10 cellular contexts compared by ENCODE assay signal in the genomic region with DNA sequence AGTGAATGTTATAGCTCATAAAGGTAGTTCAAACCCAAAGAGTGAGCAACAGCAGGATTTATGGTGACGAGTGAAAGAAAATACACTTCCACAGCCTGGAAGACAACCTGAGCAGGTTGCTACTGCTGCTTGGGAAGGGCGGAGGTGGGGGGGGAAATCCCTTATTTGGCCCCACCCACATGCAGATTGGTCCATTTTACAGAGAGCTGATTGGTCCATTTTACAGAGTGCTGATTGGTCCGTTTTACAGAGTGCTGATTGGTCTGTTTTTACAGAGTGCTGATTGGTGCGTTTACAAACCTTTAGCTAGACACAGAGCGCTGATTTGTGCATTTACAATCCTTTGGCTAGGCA. TPM values are rescaled to one million over a fixed set of nuclear protein-coding genes. Genes with fewer than 3 reads are reported as not detected.
DNase-seq lines count a peak whose midpoint lies in the region; ATAC-seq, FAIRE-seq and TF ChIP-seq lines count a peak whose summit lies in the region.
"Not testable (repeated sequence)": the region's sequence is repeated elsewhere in the genome, so short reads cannot be mapped to it uniquely, and the experiment has no call there.
"Had no signal": no experiment of that assay in that cellular context is flagged by ENCODE, and none has a peak within 500 bp of the region (broad histone marks: within the 10 kb centered on the region; RNA-seq: fewer than 3 reads in every experiment).

No MANE protein-coding gene starts in this region.

- H4K20me1 ChIP-seq in endothelial cell of umbilical vein (replicated peaks; ENCODE audit: control insufficient read depth, extremely low read depth, insufficient read depth, low read length) = not testable (repeated sequence)

- peak overlapping the region; percentile 22 to 79 (median 63) for H3K4me3 Mint-ChIP-seq in CD8-positive, alpha-beta memory T cell
- peak overlapping the region; percentile 67 for H3K4me3 Mint-ChIP-seq in T-helper 17 cell
- H3K4me3 Mint-ChIP-seq in activated CD8-positive, alpha-beta T cell treated with anti-CD3 and anti-CD28 coated beads, Interleukin-2, amount 10 ng/mL, durations not matched to agents 7 days and 5 days = peak overlapping the region; percentile 46
- H3K4me3 Mint-ChIP-seq in activated naive CD4-positive, alpha-beta T cell treated with anti-CD3 and anti-CD28 coated beads, Interleukin-2, amount 50 U/mL, for 24 hours = peak overlapping the region; percentile 77
- H3K4me3 Mint-ChIP-seq in naive thymus-derived CD8-positive, alpha-beta T cell = peak overlapping the region; percentile 50 to 91 (median 76)
- H3K4me3 Mint-ChIP-seq in stimulated activated naive CD8-positive, alpha-beta T cell treated with anti-CD3 and anti-CD28 coated beads, Interleukin-15, Interleukin-2, amounts not matched to agents 100 ng/mL and 50 ng/mL, for 24 hours = peak overlapping the region; percentile 62

- not testable (repeated sequence) for H3K27ac ChIP-seq in CD8-positive, alpha-beta memory T cell (ENCODE audit: low read depth, low read length); endothelial cell of umbilical vein (ENCODE audit: insufficient read depth, low read depth, low read length)

- H3K9me3 Mint-ChIP-seq in CD8-positive, alpha-beta memory T cell; activated CD8-positive, alpha-beta T cell treated with anti-CD3 and anti-CD28 coated beads, Interleukin-2, amount 10 ng/mL, durations not matched to agents 7 days and 5 days (ENCODE audit: insufficient read depth); activated naive CD4-positive, alpha-beta T cell treated with anti-CD3 and anti-CD28 coated beads, Interleukin-2, amount 50 U/mL, for 24 hours; naive thymus-derived CD8-positive, alpha-beta T cell; stimulated activated naive CD8-positive, alpha-beta T cell treated with anti-CD3 and anti-CD28 coated beads, Interleukin-15, Interleukin-2, amounts not matched to agents 100 ng/mL and 50 ng/mL, for 24 hours: not testable (repeated sequence)

- not testable (repeated sequence) for H3K27me3 Mint-ChIP-seq in CD8-positive, alpha-beta memory T cell; T-helper 17 cell; activated CD8-positive, alpha-beta T cell treated with anti-CD3 and anti-CD28 coated beads, Interleukin-2, amount 10 ng/mL, durations not matched to agents 7 days and 5 days (ENCODE audit: low read depth); activated naive CD4-positive, alpha-beta T cell treated with anti-CD3 and anti-CD28 coated beads, Interleukin-2, amount 50 U/mL, for 24 hours; naive thymus-derived CD8-positive, alpha-beta T cell; stimulated activated naive CD8-positive, alpha-beta T cell treated with anti-CD3 and anti-CD28 coated beads, Interleukin-15, Interleukin-2, amounts not matched to agents 100 ng/mL and 50 ng/mL, for 24 hours

- not testable (repeated sequence) for H2AFZ ChIP-seq in endothelial cell of umbilical vein (ENCODE audit: low read depth, low read length)

- H3K27me3 ChIP-seq in CD8-positive, alpha-beta memory T cell (ENCODE audit: insufficient read depth, low read length, poor library complexity, severe bottlenecking); endothelial cell of umbilical vein (ENCODE audit: control insufficient read depth in 2 of 2, insufficient read depth in 2 of 2, low read length in 2 of 2): not testable (repeated sequence)

- H3K4me2 ChIP-seq in endothelial cell of umbilical vein (ENCODE audit: insufficient read depth, low read length) = not testable (repeated sequence)

- peaks cover 16 to 30% (median 25%) of the 10 kb centered on the region in 3 donors for H3K4me1 Mint-ChIP-seq in CD8-positive, alpha-beta memory T cell
- peaks cover 13% of the 10 kb centered on the region for H3K4me1 Mint-ChIP-seq in T-helper 17 cell
- peaks cover 32% of the 10 kb centered on the region for H3K4me1 Mint-ChIP-seq in activated CD8-positive, alpha-beta T cell treated with anti-CD3 and anti-CD28 coated beads, Interleukin-2, amount 10 ng/mL, durations not matched to agents 7 days and 5 days (ENCODE audit: low read depth)
- peaks cover 27% of the 10 kb centered on the region for H3K4me1 Mint-ChIP-seq in activated naive CD4-positive, alpha-beta T cell treated with anti-CD3 and anti-CD28 coated beads, Interleukin-2, amount 50 U/mL, for 24 hours
- peaks cover 17 to 26% (median 22%) of the 10 kb centered on the region in 4 donors for H3K4me1 Mint-ChIP-seq in naive thymus-derived CD8-positive, alpha-beta T cell
- H3K4me1 Mint-ChIP-seq in stimulated activated naive CD8-positive, alpha-beta T cell treated with anti-CD3 and anti-CD28 coated beads, Interleukin-15, Interleukin-2, amounts not matched to agents 100 ng/mL and 50 ng/mL, for 24 hours (ENCODE audit: low read depth) = peaks cover 23% of the 10 kb centered on the region

- H3K36me3 Mint-ChIP-seq in CD8-positive, alpha-beta memory T cell; T-helper 17 cell (ENCODE audit: low read depth); activated CD8-positive, alpha-beta T cell treated with anti-CD3 and anti-CD28 coated beads, Interleukin-2, amount 10 ng/mL, durations not matched to agents 7 days and 5 days (ENCODE audit: low read depth); activated naive CD4-positive, alpha-beta T cell treated with anti-CD3 and anti-CD28 coated beads, Interleukin-2, amount 50 U/mL, for 24 hours; naive thymus-derived CD8-positive, alpha-beta T cell; stimulated activated naive CD8-positive, alpha-beta T cell treated with anti-CD3 and anti-CD28 coated beads, Interleukin-15, Interleukin-2, amounts not matched to agents 100 ng/mL and 50 ng/mL, for 24 hours (ENCODE audit: low read depth): not testable (repeated sequence)

- H3K4me1 ChIP-seq in CD8-positive, alpha-beta memory T cell (ENCODE audit: insufficient read depth, low read length); endothelial cell of umbilical vein (ENCODE audit: control insufficient read depth, extremely low read depth, insufficient read depth, low read length): not testable (repeated sequence)

- not testable (repeated sequence) for ATAC-seq in T-helper 17 cell; activated CD8-positive, alpha-beta T cell treated with anti-CD3 and anti-CD28 coated beads, Interleukin-2, amount 10 ng/mL, durations not matched to agents 7 days and 5 days; naive thymus-derived CD8-positive, alpha-beta T cell

- CTCF ChIA-PET in CD8-positive, alpha-beta memory T cell (lab: Charles Lee) = interaction anchor here (1.2 to 1.6 kb wide), 2 partner anchors 20 to 27 kb away, joined by 3 to 4 read pairs; no protein-coding TSS in a partner anchor
- CTCF ChIA-PET in activated CD8-positive, alpha-beta T cell treated with anti-CD3 and anti-CD28 coated beads, Interleukin-2, amount 10 ng/mL, durations not matched to agents 7 days and 5 days (lab: Charles Lee) = interaction anchor here (0.9 to 2.3 kb wide), 6 partner anchors 21 to 360 kb away, joined by 3 to 10 read pairs (median 4); no protein-coding TSS in a partner anchor
- CTCF ChIA-PET in endothelial cell of umbilical vein (lab: Charles Lee) = interaction anchor here (0.7 to 1.0 kb wide), 3 partner anchors 30 to 315 kb away, joined by 3 read pairs; a partner anchor contains a TSS

- H3K27ac Mint-ChIP-seq in CD8-positive, alpha-beta memory T cell = peak overlapping the region in 7 of 8 donors; percentile 30 to 66 (median 54)
- peak overlapping the region; percentile 45 for H3K27ac Mint-ChIP-seq in T-helper 17 cell
- peak overlapping the region; percentile 83 for H3K27ac Mint-ChIP-seq in activated CD8-positive, alpha-beta T cell treated with anti-CD3 and anti-CD28 coated beads, Interleukin-2, amount 10 ng/mL, durations not matched to agents 7 days and 5 days
- not testable (repeated sequence) for H3K27ac Mint-ChIP-seq in activated naive CD4-positive, alpha-beta T cell treated with anti-CD3 and anti-CD28 coated beads, Interleukin-2, amount 50 U/mL, for 24 hours; stimulated activated naive CD8-positive, alpha-beta T cell treated with anti-CD3 and anti-CD28 coated beads, Interleukin-15, Interleukin-2, amounts not matched to agents 100 ng/mL and 50 ng/mL, for 24 hours
- peak overlapping the region in 7 of 10 donors; percentile 22 to 93 (median 84) for H3K27ac Mint-ChIP-seq in naive thymus-derived CD8-positive, alpha-beta T cell

- not testable (repeated sequence) for H3K9me1 ChIP-seq in endothelial cell of umbilical vein (replicated peaks; ENCODE audit: control insufficient read depth, extremely low read depth, insufficient read depth, low read length)

- H3K79me2 ChIP-seq in endothelial cell of umbilical vein (ENCODE audit: control insufficient read depth, insufficient read depth, low read length) = not testable (repeated sequence)

- not testable (repeated sequence) for DNase-seq in CD8-positive, alpha-beta memory T cell; T-helper 17 cell; activated CD8-positive, alpha-beta T cell treated with anti-CD3 and anti-CD28 coated beads, Interleukin-2, amount 10 ng/mL, durations not matched to agents 7 days and 5 days; naive thymus-derived CD8-positive, alpha-beta T cell
- peak; percentile 0 for DNase-seq in endothelial cell of umbilical vein (ENCODE audit: low read depth, low spot score)

- not testable (repeated sequence) for H3K9me3 ChIP-seq in CD8-positive, alpha-beta memory T cell (ENCODE audit: low read length); T-helper 17 cell (ENCODE audit: control insufficient read depth, low read length, poor library complexity, severe bottlenecking); endothelial cell of umbilical vein (replicated peaks; ENCODE audit: control insufficient read depth, insufficient read depth, low read length)

- not testable (repeated sequence) for H3K36me3 ChIP-seq in CD8-positive, alpha-beta memory T cell (ENCODE audit: insufficient read depth, low read length); endothelial cell of umbilical vein (ENCODE audit: control insufficient read depth in 2 of 2, extremely low read depth in 1 of 2, insufficient read depth in 2 of 2, low read length in 2 of 2)

- not testable (repeated sequence) for FAIRE-seq in endothelial cell of umbilical vein (lab: Jason Lieb, UNC)

- intact Hi-C loops in endothelial cell of umbilical vein (cut with micrococcal nuclease) = loop anchor here (5.0 kb wide), 1 partner anchor 92 kb away; a partner anchor contains a TSS

- not testable (repeated sequence) for TF ChIP-seq CTCF in endothelial cell of umbilical vein (IDR thresholded peaks at IDR 0.05; ENCODE audit: extremely low read depth in 1 of 2, insufficient read depth in 1 of 2, low read depth in 1 of 2, low read length in 2 of 2)

- not testable (repeated sequence) for TF ChIP-seq POLR2A in endothelial cell of umbilical vein (IDR thresholded peaks at IDR 0.05; ENCODE audit: low read depth, low read length)

- not testable (repeated sequence) for BruUV-seq in endothelial cell of umbilical vein (replicated peaks; lab: Mats Ljungman, UMichigan)

- not testable (repeated sequence) for H3K4me3 ChIP-seq in CD8-positive, alpha-beta memory T cell (ENCODE audit: low read length); endothelial cell of umbilical vein (replicated peaks in 1 of 3; ENCODE audit: insufficient read depth in 1 of 3, low read depth in 1 of 3, low read length in 3 of 3)

- H3K9ac ChIP-seq in endothelial cell of umbilical vein (replicated peaks; ENCODE audit: extremely low read depth, insufficient read depth, low read length) = not testable (repeated sequence)

- POLR2A ChIA-PET in CD8-positive, alpha-beta memory T cell (lab: Charles Lee) = interaction anchor here (0.5 kb wide), 1 partner anchor 102 kb away, joined by 4 read pairs; no protein-coding TSS in a partner anchor
- POLR2A ChIA-PET in activated CD8-positive, alpha-beta T cell treated with anti-CD3 and anti-CD28 coated beads, Interleukin-2, amount 10 ng/mL, durations not matched to agents 7 days and 5 days (lab: Charles Lee) = interaction anchor here (2.1 kb wide), 1 partner anchor 13 kb away, joined by 5 read pairs; a partner anchor contains a TSS
- POLR2A ChIA-PET in endothelial cell of umbilical vein (lab: Charles Lee); naive thymus-derived CD8-positive, alpha-beta T cell (lab: Charles Lee): not testable (repeated sequence)

- dilution Hi-C loops in endothelial cell of umbilical vein (cut with MboI; ENCODE audit: extremely low pct_ligation_motif_present, low sequenced_read_pairs) = not testable (repeated sequence)

RNA-seq across cellular contexts. Expression of a gene that starts 2.1 kb away (rescaled TPM):
- total RNA-seq in CD8-positive, alpha-beta memory T cell = 1 to 10 TPM; 2.7 to 3.1 TPM
- polyA plus RNA-seq in CD8-positive, alpha-beta memory T cell = 2.6 TPM
- total RNA-seq in T-helper 17 cell (100 to 1,000 TPM in 1 of 2 donors, 10 to 100 TPM in 1; 44.0 to 117 TPM), endothelial cell of umbilical vein (12.0 and 21.5 TPM in 2 replicates)
- total RNA-seq in activated CD8-positive, alpha-beta T cell treated with anti-CD3 and anti-CD28 coated beads, Interleukin-2, amount 10 ng/mL, durations not matched to agents 7 days and 5 days = 10 to 100 TPM; 18.2 to 19.3 TPM
- polyA plus RNA-seq in endothelial cell of umbilical vein = 23.6 and 27.1 TPM in 2 replicates
- polyA plus RNA-seq in endothelial cell of umbilical vein (2011; cell fraction: cytosol; rRNA removed) = 7.7 and 11.7 TPM in 2 replicates
- polyA plus RNA-seq in endothelial cell of umbilical vein (2011; cell fraction: nucleus; rRNA removed) = 110 and 171 TPM in 2 replicates
- polyA plus RNA-seq in endothelial cell of umbilical vein (2012) = 13.3 and 25.1 TPM in 2 replicates
- polyA minus RNA-seq in endothelial cell of umbilical vein = 13.5 and 14.5 TPM in 2 replicates
- not detected for polyA minus RNA-seq in endothelial cell of umbilical vein (2011; cell fraction: cytosol; rRNA and poly(A)+ RNA removed)
- polyA minus RNA-seq in endothelial cell of umbilical vein (2011; cell fraction: nucleus; rRNA and poly(A)+ RNA removed) = 8.7 and 9.2 TPM in 2 replicates
- 10 to 100 TPM; 70.7 to 75.9 TPM for total RNA-seq in naive thymus-derived CD8-positive, alpha-beta T cell
- 10 to 100 TPM; 20.8 to 51.7 (median 40.7) TPM for polyA plus RNA-seq in naive thymus-derived CD8-positive, alpha-beta T cell

RNA-seq across cellular contexts. Expression of a gene that starts 14.0 kb away (rescaled TPM):
- 1 to 10 TPM; 1.6 to 2.7 TPM for total RNA-seq in CD8-positive, alpha-beta memory T cell
- polyA plus RNA-seq in CD8-positive, alpha-beta memory T cell = 4.4 TPM
- total RNA-seq in T-helper 17 cell (10 to 100 TPM; 17.0 to 18.0 TPM), endothelial cell of umbilical vein (5.5 and 9.5 TPM in 2 replicates)
- 10 to 100 TPM; 17.0 to 18.5 TPM for total RNA-seq in activated CD8-positive, alpha-beta T cell treated with anti-CD3 and anti-CD28 coated beads, Interleukin-2, amount 10 ng/mL, durations not matched to agents 7 days and 5 days
- polyA plus RNA-seq in endothelial cell of umbilical vein = 11.6 and 12.4 TPM in 2 replicates
- polyA plus RNA-seq in endothelial cell of umbilical vein (2011; cell fraction: cytosol; rRNA removed) = 8.9 TPM in 2 replicates
- polyA plus RNA-seq in endothelial cell of umbilical vein (2011; cell fraction: nucleus; rRNA removed) = 8.7 and 8.8 TPM in 2 replicates
- 4.6 and 5.6 TPM in 2 replicates for polyA plus RNA-seq in endothelial cell of umbilical vein (2012)
- 7.9 and 12.6 TPM in 2 replicates for polyA minus RNA-seq in endothelial cell of umbilical vein
- 2.8 TPM for polyA minus RNA-seq in endothelial cell of umbilical vein (2011; cell fraction: cytosol; rRNA and poly(A)+ RNA removed)
- 3.0 and 3.2 TPM in 2 replicates for polyA minus RNA-seq in endothelial cell of umbilical vein (2011; cell fraction: nucleus; rRNA and poly(A)+ RNA removed)
- total RNA-seq in naive thymus-derived CD8-positive, alpha-beta T cell = 1 to 10 TPM; 2.5 to 3.8 TPM
- 10 to 100 TPM in 2 of 3 donors, 1 to 10 TPM in 1; 8.6 to 17.4 (median 17.3) TPM for polyA plus RNA-seq in naive thymus-derived CD8-positive, alpha-beta T cell

RNA-seq across cellular contexts. Expression of a gene that starts 17.7 kb away (rescaled TPM):
- total RNA-seq in CD8-positive, alpha-beta memory T cell = not detected
- polyA plus RNA-seq in CD8-positive, alpha-beta memory T cell = not detected
- total RNA-seq in T-helper 17 cell = 10 to 100 TPM in 1 of 2 donors, not detected in 1; 34.5 TPM
- 10 to 100 TPM; 30.2 to 31.5 TPM for total RNA-seq in activated CD8-positive, alpha-beta T cell treated with anti-CD3 and anti-CD28 coated beads, Interleukin-2, amount 10 ng/mL, durations not matched to agents 7 days and 5 days
- 35.5 TPM in 1 of 2 replicates, not detected in the other for total RNA-seq in endothelial cell of umbilical vein
- polyA plus RNA-seq in endothelial cell of umbilical vein = 0.16 TPM in 1 of 2 replicates, not detected in the other
- 0.16 TPM in 1 of 2 replicates, not detected in the other for polyA plus RNA-seq in endothelial cell of umbilical vein (2011; cell fraction: cytosol; rRNA removed)
- 0.28 and 0.35 TPM in 2 replicates for polyA plus RNA-seq in endothelial cell of umbilical vein (2011; cell fraction: nucleus; rRNA removed)
- not detected in 2 replicates for polyA plus RNA-seq in endothelial cell of umbilical vein (2012)
- not detected in 2 replicates for polyA minus RNA-seq in endothelial cell of umbilical vein
- polyA minus RNA-seq in endothelial cell of umbilical vein (2011; cell fraction: cytosol; rRNA and poly(A)+ RNA removed) = not detected
- polyA minus RNA-seq in endothelial cell of umbilical vein (2011; cell fraction: nucleus; rRNA and poly(A)+ RNA removed) = not detected in 2 replicates
- under 1 TPM in 1 of 2 experiments, not detected in 1; 0.38 TPM for total RNA-seq in naive thymus-derived CD8-positive, alpha-beta T cell
- polyA plus RNA-seq in naive thymus-derived CD8-positive, alpha-beta T cell = 10 to 100 TPM in 2 of 3 donors, not detected in 1; 54.7 to 62.0 TPM
- total RNA-seq: IMR-90, PC-3 had no signal
- polyA plus RNA-seq: IMR-90 had no signal

RNA-seq across cellular contexts. Expression of a gene that starts 42.1 kb away (rescaled TPM):
- not detected for total RNA-seq in CD8-positive, alpha-beta memory T cell
- not detected for polyA plus RNA-seq in CD8-positive, alpha-beta memory T cell
- total RNA-seq in T-helper 17 cell (under 1 TPM in 1 of 2 donors, not detected in 1; 0.60 TPM), endothelial cell of umbilical vein (0.51 and 1.6 TPM in 2 replicates)
- under 1 TPM in 1 of 2 experiments, not detected in 1; 0.05 TPM for total RNA-seq in activated CD8-positive, alpha-beta T cell treated with anti-CD3 and anti-CD28 coated beads, Interleukin-2, amount 10 ng/mL, durations not matched to agents 7 days and 5 days
- polyA plus RNA-seq in endothelial cell of umbilical vein = 0.21 and 0.25 TPM in 2 replicates
- 0.19 and 0.32 TPM in 2 replicates for polyA plus RNA-seq in endothelial cell of umbilical vein (2011; cell fraction: cytosol; rRNA removed)
- 0.22 and 0.24 TPM in 2 replicates for polyA plus RNA-seq in endothelial cell of umbilical vein (2011; cell fraction: nucleus; rRNA removed)
- polyA plus RNA-seq in endothelial cell of umbilical vein (2012) = not detected in 2 replicates
- polyA minus RNA-seq in endothelial cell of umbilical vein = 0.15 and 0.28 TPM in 2 replicates
- polyA minus RNA-seq in endothelial cell of umbilical vein (2011; cell fraction: cytosol; rRNA and poly(A)+ RNA removed) = not detected
- 0.24 TPM in 1 of 2 replicates, not detected in the other for polyA minus RNA-seq in endothelial cell of umbilical vein (2011; cell fraction: nucleus; rRNA and poly(A)+ RNA removed)
- not detected for total RNA-seq in naive thymus-derived CD8-positive, alpha-beta T cell
- 1 to 10 TPM in 1 of 3 donors, not detected in 2; 1.1 TPM for polyA plus RNA-seq in naive thymus-derived CD8-positive, alpha-beta T cell
- total RNA-seq: HT1080, PC-3 had no signal

RNA-seq across cellular contexts. Expression of a gene that starts 50.3 kb away (rescaled TPM):
- total RNA-seq in CD8-positive, alpha-beta memory T cell = 10 to 100 TPM; 69.1 to 91.1 TPM
- polyA plus RNA-seq in CD8-positive, alpha-beta memory T cell = 36.0 TPM
- total RNA-seq in T-helper 17 cell (100 to 1,000 TPM; 471 to 552 TPM), endothelial cell of umbilical vein (69.4 and 82.7 TPM in 2 replicates)
- 100 to 1,000 TPM; 123 to 133 TPM for total RNA-seq in activated CD8-positive, alpha-beta T cell treated with anti-CD3 and anti-CD28 coated beads, Interleukin-2, amount 10 ng/mL, durations not matched to agents 7 days and 5 days
- polyA plus RNA-seq in endothelial cell of umbilical vein = 66.5 and 69.4 TPM in 2 replicates
- polyA plus RNA-seq in endothelial cell of umbilical vein (2011; cell fraction: cytosol; rRNA removed) = 25.9 and 30.3 TPM in 2 replicates
- 341 and 447 TPM in 2 replicates for polyA plus RNA-seq in endothelial cell of umbilical vein (2011; cell fraction: nucleus; rRNA removed)
- 47.7 and 60.7 TPM in 2 replicates for polyA plus RNA-seq in endothelial cell of umbilical vein (2012)
- polyA minus RNA-seq in endothelial cell of umbilical vein = 68.1 and 84.4 TPM in 2 replicates
- polyA minus RNA-seq in endothelial cell of umbilical vein (2011; cell fraction: cytosol; rRNA and poly(A)+ RNA removed) = 20.8 TPM
- polyA minus RNA-seq in endothelial cell of umbilical vein (2011; cell fraction: nucleus; rRNA and poly(A)+ RNA removed) = 104 and 120 TPM in 2 replicates
- 10 to 100 TPM; 71.1 to 76.0 TPM for total RNA-seq in naive thymus-derived CD8-positive, alpha-beta T cell
- polyA plus RNA-seq in naive thymus-derived CD8-positive, alpha-beta T cell = 10 to 100 TPM; 21.9 to 33.9 (median 24.4) TPM
